11 cellular contexts compared by ENCODE assay signal in genomic region chr2:172288603-172289002, GRCh38.
DNase-seq lines count a peak whose midpoint lies in the region; ATAC-seq lines count a peak whose summit lies in the region.
"Had no signal": no experiment of that assay in that cellular context is flagged by ENCODE, and none has a peak within 500 bp of the region (broad histone marks: within the 10 kb centered on the region; RNA-seq: fewer than 3 reads in every experiment).

No MANE protein-coding gene starts in this region.

- no peaks in the 10 kb centered on the region for H3K27me3 Mint-ChIP-seq in activated naive CD8-positive, alpha-beta T cell treated with anti-CD3 and anti-CD28 coated beads for 36 hours

- no peak for ATAC-seq in GM21528 (IDR thresholded peaks at IDR 0.05; ENCODE audit: low FRiP score, unreplicated experiment)
- ATAC-seq: A549 had no signal

- DNase-seq in NCI-H1436 (lab: John Stamatoyannopoulos, UW) (peak; percentile 30), NCI-H1436 treated with DMSO at 0.1 percent for 48 hours (lab: John Stamatoyannopoulos, UW) (no peak), NCI-H69 (lab: John Stamatoyannopoulos, UW) (peak; percentile 82), inferior parietal cortex (ENCODE audit: extremely low spot score) (no peak), NCI-H446 treated with DMSO at 0.1 percent for 48 hours (lab: John Stamatoyannopoulos, UW) (no peak)
- peak; percentile 22 for DNase-seq in activated naive CD8-positive, alpha-beta T cell treated with anti-CD3 and anti-CD28 coated beads for 36 hours
- DNase-seq in stimulated activated CD4-positive, alpha-beta T cell treated with anti-CD3 and anti-CD28 coated beads, Interleukin-4, amount 100 ng/mL, for 24 hours: peak; percentile 29
- DNase-seq: kidney had no signal

- no peaks in the 10 kb centered on the region for H3K36me3 Mint-ChIP-seq in activated naive CD8-positive, alpha-beta T cell treated with anti-CD3 and anti-CD28 coated beads for 36 hours

- H3K27ac Mint-ChIP-seq in activated naive CD8-positive, alpha-beta T cell treated with anti-CD3 and anti-CD28 coated beads for 36 hours: no peak overlapping the region
- H3K27ac Mint-ChIP-seq: progenitor cell of endocrine pancreas had no signal

- no peaks in the 10 kb centered on the region for H3K9me3 Mint-ChIP-seq in activated naive CD8-positive, alpha-beta T cell treated with anti-CD3 and anti-CD28 coated beads for 36 hours

- no peak overlapping the region for H3K4me3 Mint-ChIP-seq in activated naive CD8-positive, alpha-beta T cell treated with anti-CD3 and anti-CD28 coated beads for 36 hours

- H3K4me1 Mint-ChIP-seq in activated naive CD8-positive, alpha-beta T cell treated with anti-CD3 and anti-CD28 coated beads for 36 hours: peaks cover 15% of the 10 kb centered on the region

Comparison
In these comparisons a context has a peak if more than half of its experiments do, and no peak if none do; other contexts are left out.
1. DNase-seq: peak in NCI-H1436 (single experiment), NCI-H69 (single experiment), activated naive CD8-positive, alpha-beta T cell treated with anti-CD3 and anti-CD28 coated beads for 36 hours (single experiment) and stimulated activated CD4-positive, alpha-beta T cell treated with anti-CD3 and anti-CD28 coated beads, Interleukin-4, amount 100 ng/mL, for 24 hours (single experiment); none in NCI-H1436 treated with DMSO at 0.1 percent for 48 hours (single experiment), inferior parietal cortex (single experiment) and NCI-H446 treated with DMSO at 0.1 percent for 48 hours (single experiment).